In genomic region chr3:56923546-56924224, GRCh38 we compare ENCODE assay signal across 8 cellular contexts.
DNase-seq lines count a peak whose midpoint lies in the region; ATAC-seq, FAIRE-seq and TF ChIP-seq lines count a peak whose summit lies in the region.

No MANE protein-coding gene starts in this region.

- H3K4me1 ChIP-seq in liver (ENCODE audit: control insufficient read depth in 4 of 4, insufficient read depth in 4 of 4, low read length in 3 of 4) (peaks cover 0 to 3% (median 0%) of the 10 kb centered on the region in 4 donors), HepG2 (ENCODE audit: insufficient read depth, low read length) (peaks cover 12% of the 10 kb centered on the region), heart right ventricle (peaks cover 22 to 84% (median 74%) of the 10 kb centered on the region in 9 donors)

- TF ChIP-seq RAD21 in liver (IDR thresholded peaks at IDR 0.05) (no peak), HepG2 (CRISPR knock-in tag; IDR thresholded peaks at IDR 0.05) (no peak)

- H3K27ac ChIP-seq in liver (ENCODE audit: low read depth in 1 of 2, low read length in 2 of 2) (peak overlapping the region; percentile 18 to 19), HepG2 (ENCODE audit: extremely low read length, insufficient read depth, low read length) (no peak overlapping the region), heart right ventricle (peak overlapping the region in 9 of 10 donors; percentile 41 to 86 (median 73))

- TF ChIP-seq CTCF in liver (IDR thresholded peaks at IDR 0.05; ENCODE audit: low read depth, low read length, missing input control) (no peak), HepG2 (CRISPR knock-in tag; IDR thresholded peaks at IDR 0.05) (no peak), heart right ventricle (IDR thresholded peaks at IDR 0.05) (no peak)

- FAIRE-seq in HepG2 (lab: Jason Lieb, UNC): no peak

- ATAC-seq in HepG2 (no peak), heart right ventricle (peak; percentile 64 to 88 (median 84)), HG03135 (IDR thresholded peaks at IDR 0.05; ENCODE audit: unreplicated experiment) (no peak)
- peak in 1 of 2 donors; percentile 30 for ATAC-seq in activated T-cell treated with anti-CD3 and anti-CD28 coated beads, Interleukin-2, amount 50 U/mL, for 4 hours
- ATAC-seq in stimulated activated effector memory CD8-positive, alpha-beta T cell treated with anti-CD3 and anti-CD28 coated beads, Interleukin-12 subunit alpha, Interleukin-12 subunit beta, amount 100 ng/mL, for 72 hours: peak; percentile 59

- TF ChIP-seq EP300 in HepG2 (IDR thresholded peaks at IDR 0.05; ENCODE audit: low read depth in 2 of 2, low read length in 2 of 2) (no peak), HepG2 (CRISPR knock-in tag; IDR thresholded peaks at IDR 0.05; ENCODE audit: borderline replicate concordance) (no peak)

- TF ChIP-seq POLR2A in HepG2 (IDR thresholded peaks at IDR 0.05; ENCODE audit: insufficient read depth in 1 of 2, low read depth in 2 of 2, low read length in 2 of 2): no peak

- intact Hi-C loops in HepG2 (cut with micrococcal nuclease; ENCODE audit: unreplicated experiment) (no loop called here), heart right ventricle (cut with DNase I) (loop anchor here in 2 of 10 donors (5.0 to 10.0 kb wide), 3 partner anchors 61 to 121 kb away; partner anchors contain the start of gene ARHGEF3 (in 2 of the 2))

- no peak overlapping the region for H3K4me3 ChIP-seq in liver (ENCODE audit: low read depth in 1 of 3, low read length in 3 of 3)
- H3K4me3 ChIP-seq in HepG2 (replicated peaks in 1 of 3; ENCODE audit: insufficient read depth in 1 of 3, low read depth in 2 of 3, low read length in 3 of 3): no peak overlapping the region
- no peak overlapping the region for H3K4me3 ChIP-seq in heart right ventricle

- H3K27me3 Mint-ChIP-seq in activated T-cell treated with anti-CD3 and anti-CD28 coated beads, Interleukin-2, amount 50 U/mL, for 4 hours (ENCODE audit: low read depth): no peaks in the 10 kb centered on the region

- no peak overlapping the region for H3K27ac Mint-ChIP-seq in stimulated activated effector memory CD8-positive, alpha-beta T cell treated with anti-CD3 and anti-CD28 coated beads, Interleukin-12 subunit alpha, Interleukin-12 subunit beta, amount 100 ng/mL, for 72 hours

- H3K27me3 ChIP-seq in liver (ENCODE audit: control insufficient read depth in 4 of 4, insufficient read depth in 4 of 4, low read length in 3 of 4) (peaks cover 0 to 2% (median 0%) of the 10 kb centered on the region in 4 donors), HepG2 (ENCODE audit: control insufficient read depth in 1 of 2, insufficient read depth in 2 of 2, low read length in 2 of 2) (no peaks in the 10 kb centered on the region), heart right ventricle (no peaks in the 10 kb centered on the region)

- H3K9ac ChIP-seq in liver (ENCODE audit: low read depth in 1 of 2, low read length in 2 of 2) (no peak overlapping the region), HepG2 (ENCODE audit: insufficient read depth, low read depth, low read length) (no peak overlapping the region)

- POLR2A ChIA-PET in HepG2 (lab: Yijun Ruan, JAX): no interaction called here

- no peak overlapping the region for H3K4me2 ChIP-seq in HepG2 (ENCODE audit: low read depth, low read length)

- DNase-seq in HepG2 (ENCODE audit: low spot score) (no peak), heart right ventricle (peak in 1 of 2 donors; percentile 74), dedifferentiated amniotic fluid mesenchymal stem cell (ENCODE audit: extremely low spot score) (no peak)
- DNase-seq in activated T-cell treated with anti-CD3 and anti-CD28 coated beads, Interleukin-2, amount 50 U/mL, for 4 hours: no peak
- no peak for DNase-seq in stimulated activated effector memory CD8-positive, alpha-beta T cell treated with anti-CD3 and anti-CD28 coated beads, Interleukin-12 subunit alpha, Interleukin-12 subunit beta, amount 100 ng/mL, for 72 hours (ENCODE audit: low spot score in 2 of 2)
- DNase-seq in activated CD4-positive, CD25-positive, alpha-beta regulatory T cell (lab: John Stamatoyannopoulos, UW): no peak

- no peaks in the 10 kb centered on the region for H4K20me1 ChIP-seq in HepG2 (ENCODE audit: insufficient read depth, low read length)

- in situ Hi-C loops in HepG2 (cut with HindIII; ENCODE audit: extremely low pct_ligation_motif_present, low pct_unique_long_range_greater_than_20kb): no loop called here

- no peak overlapping the region for H2AFZ ChIP-seq in HepG2 (ENCODE audit: low read length)

- CTCF ChIA-PET in HepG2 (lab: Yijun Ruan, JAX; ENCODE audit: low intra/inter-chr PET ratio, low total read pairs): no interaction called here

- no TSS peak for BruUV-seq in HepG2 (replicated peaks; lab: Mats Ljungman, UMichigan)

- peaks cover 82% of the 10 kb centered on the region for H3K4me1 Mint-ChIP-seq in activated T-cell treated with anti-CD3 and anti-CD28 coated beads, Interleukin-2, amount 50 U/mL, for 4 hours (ENCODE audit: low read depth)
- peaks cover 66% of the 10 kb centered on the region for H3K4me1 Mint-ChIP-seq in stimulated activated effector memory CD8-positive, alpha-beta T cell treated with anti-CD3 and anti-CD28 coated beads, Interleukin-12 subunit alpha, Interleukin-12 subunit beta, amount 100 ng/mL, for 72 hours

- WGBS in liver: 31% methylated on average over 3 of the region's 3 CpGs
- 58% methylated on average over 3 of the region's 3 CpGs for WGBS in HepG2 (ENCODE audit: low lambda C conversion rate)
- WGBS in heart right ventricle, 2 donors: 5% methylated on average over 3 of the region's 3 CpGs

- no peaks in the 10 kb centered on the region for H3K79me2 ChIP-seq in HepG2 (ENCODE audit: insufficient read depth, low read length)

- peak overlapping the region; percentile 34 for H3K4me3 Mint-ChIP-seq in activated T-cell treated with anti-CD3 and anti-CD28 coated beads, Interleukin-2, amount 50 U/mL, for 4 hours
- H3K4me3 Mint-ChIP-seq in stimulated activated effector memory CD8-positive, alpha-beta T cell treated with anti-CD3 and anti-CD28 coated beads, Interleukin-12 subunit alpha, Interleukin-12 subunit beta, amount 100 ng/mL, for 72 hours: peak overlapping the region; percentile 33

- no peaks in the 10 kb centered on the region for H3K9me3 ChIP-seq in liver (ENCODE audit: control insufficient read depth in 4 of 4, low read length in 3 of 4)
- H3K9me3 ChIP-seq in HepG2 (ENCODE audit: low read length): no peaks in the 10 kb centered on the region
- H3K9me3 ChIP-seq in heart right ventricle: no peaks in the 10 kb centered on the region

- no peaks in the 10 kb centered on the region for H3K36me3 ChIP-seq in liver (ENCODE audit: control insufficient read depth in 4 of 4, insufficient read depth in 3 of 4, low read depth in 1 of 4, low read length in 3 of 4)
- no peaks in the 10 kb centered on the region for H3K36me3 ChIP-seq in HepG2 (replicated peaks in 1 of 2; ENCODE audit: control insufficient read depth in 1 of 2, insufficient read depth in 2 of 2, low read length in 2 of 2)
- H3K36me3 ChIP-seq in heart right ventricle: no peaks in the 10 kb centered on the region

- no peaks in the 10 kb centered on the region for H3K9me3 Mint-ChIP-seq in activated T-cell treated with anti-CD3 and anti-CD28 coated beads, Interleukin-2, amount 50 U/mL, for 4 hours
- H3K9me3 Mint-ChIP-seq in stimulated activated effector memory CD8-positive, alpha-beta T cell treated with anti-CD3 and anti-CD28 coated beads, Interleukin-12 subunit alpha, Interleukin-12 subunit beta, amount 100 ng/mL, for 72 hours: no peaks in the 10 kb centered on the region

- H3K36me3 Mint-ChIP-seq in activated T-cell treated with anti-CD3 and anti-CD28 coated beads, Interleukin-2, amount 50 U/mL, for 4 hours (ENCODE audit: insufficient read depth): no peaks in the 10 kb centered on the region
- no peaks in the 10 kb centered on the region for H3K36me3 Mint-ChIP-seq in stimulated activated effector memory CD8-positive, alpha-beta T cell treated with anti-CD3 and anti-CD28 coated beads, Interleukin-12 subunit alpha, Interleukin-12 subunit beta, amount 100 ng/mL, for 72 hours

TF ChIP-seq in HepG2, 621 proteins besides CTCF, POLR2A, EP300 and RAD21:
- no peak for TF ChIP-seq BRF2 (CRISPR knock-in tag; IDR thresholded peaks at IDR 0.05)

Comparison
In these comparisons a context has a peak if more than half of its experiments do, and no peak if none do; other contexts are left out.
1. ATAC-seq: peak in heart right ventricle (8 of 8) and stimulated activated effector memory CD8-positive, alpha-beta T cell treated with anti-CD3 and anti-CD28 coated beads, Interleukin-12 subunit alpha, Interleukin-12 subunit beta, amount 100 ng/mL, for 72 hours (single experiment); none in HepG2 (single experiment) and HG03135 (single experiment).